11 cellular contexts compared by ENCODE assay signal in genomic region chr9:69044226-69045219, GRCh38. TPM values are rescaled to one million over a fixed set of nuclear protein-coding genes. Genes with fewer than 3 reads are reported as not detected.
DNase-seq lines count a peak whose midpoint lies in the region; ATAC-seq and TF ChIP-seq lines count a peak whose summit lies in the region.
"Had no signal": no experiment of that assay in that cellular context is flagged by ENCODE, and none has a peak within 500 bp of the region (broad histone marks: within the 10 kb centered on the region; RNA-seq: fewer than 3 reads in every experiment).

No MANE protein-coding gene starts in this region.

- H3K27me3 ChIP-seq in breast epithelium, result no peaks in the 10 kb centered on the region
- H3K27me3 ChIP-seq in right atrium auricular region, result no peaks in the 10 kb centered on the region

- H3K36me3 ChIP-seq in breast epithelium (no peaks in the 10 kb centered on the region), right atrium auricular region (peaks cover 24% of the 10 kb centered on the region)

- POLR2A ChIA-PET in MCF 10A (lab: Yijun Ruan, JAX), result no interaction called here
- POLR2A ChIA-PET in activated CD4-positive, alpha-beta memory T cell treated with anti-CD3 and anti-CD28 coated beads, Interleukin-2, amount 10 ng/mL, durations not matched to agents 7 days and 5 days (lab: Charles Lee), result interaction anchor here (0.8 to 3.8 kb wide), 5 partner anchors 9 to 124 kb away, joined by 3 to 20 read pairs (median 4); partner anchors contain the start of gene FXN

- H3K27ac Mint-ChIP-seq in MCF 10A (ENCODE audit: low read depth, unreplicated experiment) (peak overlapping the region; percentile 50), type B pancreatic cell (peak overlapping the region; percentile 77), chondrocyte (ENCODE audit: unreplicated experiment) (no peak overlapping the region)
- peak overlapping the region; percentile 71 for H3K27ac Mint-ChIP-seq in activated CD4-positive, alpha-beta memory T cell treated with anti-CD3 and anti-CD28 coated beads, Interleukin-2, amount 10 ng/mL, durations not matched to agents 7 days and 5 days

- intact Hi-C loops in MCF 10A (cut with micrococcal nuclease) (no loop called here), breast epithelium (cut with DNase I; ENCODE audit: low total_unique reads) (no loop called here)

- ATAC-seq in GM18498 (IDR thresholded peaks at IDR 0.05; ENCODE audit: unreplicated experiment), result no peak

- H3K4me3 Mint-ChIP-seq in MCF 10A (ENCODE audit: unreplicated experiment) (no peak overlapping the region), type B pancreatic cell (peak overlapping the region; percentile 55), chondrocyte (ENCODE audit: unreplicated experiment) (no peak overlapping the region)
- H3K4me3 Mint-ChIP-seq in activated CD4-positive, alpha-beta memory T cell treated with anti-CD3 and anti-CD28 coated beads, Interleukin-2, amount 10 ng/mL, durations not matched to agents 7 days and 5 days, result no peak overlapping the region

- H3K4me3 ChIP-seq in breast epithelium, result no peak overlapping the region
- no peak overlapping the region for H3K4me3 ChIP-seq in right atrium auricular region
- H3K4me3 ChIP-seq: smooth muscle cell had no signal

- H3K36me3 Mint-ChIP-seq in MCF 10A (ENCODE audit: insufficient read depth, unreplicated experiment) (peaks cover 12% of the 10 kb centered on the region), type B pancreatic cell (peaks cover 16% of the 10 kb centered on the region), chondrocyte (ENCODE audit: low read depth) (peaks cover 5% of the 10 kb centered on the region)
- peaks cover 33% of the 10 kb centered on the region for H3K36me3 Mint-ChIP-seq in activated CD4-positive, alpha-beta memory T cell treated with anti-CD3 and anti-CD28 coated beads, Interleukin-2, amount 10 ng/mL, durations not matched to agents 7 days and 5 days (ENCODE audit: low read depth)

- DNase-seq in MCF 10A (ENCODE audit: unreplicated experiment) (no peak), breast epithelium (ENCODE audit: low spot score in 2 of 2) (no peak), right atrium auricular region (ENCODE audit: low spot score) (no peak), type B pancreatic cell (ENCODE audit: extremely low spot score, unreplicated experiment) (no peak), chondrocyte (ENCODE audit: low spot score) (no peak), NCI-H526 treated with DMSO at 0.1 percent for 48 hours (lab: John Stamatoyannopoulos, UW) (no peak)
- DNase-seq in activated CD4-positive, alpha-beta memory T cell treated with anti-CD3 and anti-CD28 coated beads, Interleukin-2, amount 10 ng/mL, durations not matched to agents 7 days and 5 days, result peak; percentile 68
- DNase-seq: activated CD4-positive, alpha-beta T cell treated with anti-CD3 and anti-CD28 coated beads, Interleukin-2, amount 50 U/mL, for 4 hours; NCI-H1436 treated with DMSO at 0.1 percent for 48 hours had no signal

- TF ChIP-seq CTCF in MCF 10A (IDR thresholded peaks at IDR 0.05; ENCODE audit: unreplicated experiment) (no peak), breast epithelium (IDR thresholded peaks at IDR 0.05) (no peak), right atrium auricular region (IDR thresholded peaks at IDR 0.05) (no peak), type B pancreatic cell (conservative IDR thresholded peaks at IDR 0.05) (no peak), chondrocyte (IDR thresholded peaks at IDR 0.05) (no peak)

- BruUV-seq in MCF 10A (replicated peaks; lab: Mats Ljungman, UMichigan), result no TSS peak

- CTCF ChIA-PET in MCF 10A (lab: Yijun Ruan, JAX), result interaction anchor here (0.5 to 20.2 kb wide), 8 partner anchors 9 to 461 kb away, joined by 3 to 481 read pairs (median 4); partner anchors contain the start of gene FXN
- CTCF ChIA-PET in activated CD4-positive, alpha-beta memory T cell treated with anti-CD3 and anti-CD28 coated beads, Interleukin-2, amount 10 ng/mL, durations not matched to agents 7 days and 5 days (lab: Charles Lee), result interaction anchor here (0.6 to 2.6 kb wide), 7 partner anchors 9 to 152 kb away, joined by 3 to 16 read pairs (median 4); partner anchors contain the start of gene FXN

- H3K9me3 Mint-ChIP-seq in MCF 10A (ENCODE audit: unreplicated experiment) (no peaks in the 10 kb centered on the region), type B pancreatic cell (no peaks in the 10 kb centered on the region), chondrocyte (ENCODE audit: low read depth) (no peaks in the 10 kb centered on the region)
- H3K9me3 Mint-ChIP-seq in activated CD4-positive, alpha-beta memory T cell treated with anti-CD3 and anti-CD28 coated beads, Interleukin-2, amount 10 ng/mL, durations not matched to agents 7 days and 5 days, result no peaks in the 10 kb centered on the region

- H3K27me3 Mint-ChIP-seq in MCF 10A (ENCODE audit: insufficient read depth, unreplicated experiment), result no peaks in the 10 kb centered on the region
- no peaks in the 10 kb centered on the region for H3K27me3 Mint-ChIP-seq in activated CD4-positive, alpha-beta memory T cell treated with anti-CD3 and anti-CD28 coated beads, Interleukin-2, amount 10 ng/mL, durations not matched to agents 7 days and 5 days
- no peaks in the 10 kb centered on the region for H3K27me3 Mint-ChIP-seq in type B pancreatic cell
- H3K27me3 Mint-ChIP-seq in chondrocyte (ENCODE audit: low read depth), result no peaks in the 10 kb centered on the region

- no peak overlapping the region for H3K27ac ChIP-seq in breast epithelium
- H3K27ac ChIP-seq in right atrium auricular region, result peak overlapping the region; percentile 25 to 56

- H3K4me1 Mint-ChIP-seq in MCF 10A (ENCODE audit: insufficient read depth, unreplicated experiment), result peaks cover 6% of the 10 kb centered on the region
- H3K4me1 Mint-ChIP-seq in activated CD4-positive, alpha-beta memory T cell treated with anti-CD3 and anti-CD28 coated beads, Interleukin-2, amount 10 ng/mL, durations not matched to agents 7 days and 5 days, result peaks cover 48% of the 10 kb centered on the region
- peaks cover 36% of the 10 kb centered on the region for H3K4me1 Mint-ChIP-seq in type B pancreatic cell (ENCODE audit: unreplicated experiment)
- H3K4me1 Mint-ChIP-seq in chondrocyte (ENCODE audit: low read depth), result peaks cover 23% of the 10 kb centered on the region

- H3K9me3 ChIP-seq in breast epithelium, result no peaks in the 10 kb centered on the region
- H3K9me3 ChIP-seq in right atrium auricular region, result no peaks in the 10 kb centered on the region

- TF ChIP-seq POLR2A in breast epithelium (IDR thresholded peaks at IDR 0.05), result no peak

- H3K4me1 ChIP-seq in breast epithelium, result no peaks in the 10 kb centered on the region
- peaks cover 0 to 31% of the 10 kb centered on the region in 2 donors for H3K4me1 ChIP-seq in right atrium auricular region

RNA-seq across cellular contexts. Expression of gene FXN, which starts 9.0 kb away (rescaled TPM):
- total RNA-seq in MCF 10A (2022) (18.4 and 31.6 TPM in 2 replicates), breast epithelium (1 to 10 TPM; 3.8 to 7.5 (median 6.9) TPM), right atrium auricular region (10 to 100 TPM; 10.5 to 24.6 TPM), type B pancreatic cell (ENCODE audit: low replicate concordance) (17.7 and 22.0 TPM in 2 replicates), chondrocyte (9.6 to 10.5 TPM (median 9.9 TPM) in 3 replicates)
- total RNA-seq in activated CD4-positive, alpha-beta memory T cell treated with anti-CD3 and anti-CD28 coated beads, Interleukin-2, amount 10 ng/mL, durations not matched to agents 7 days and 5 days, result 10 to 100 TPM; 21.8 to 22.5 TPM

RNA-seq across cellular contexts. Expression of gene PRKACG, which starts 30.6 kb away (rescaled TPM):
- total RNA-seq in MCF 10A (2022), result not detected in 2 replicates
- not detected for total RNA-seq in breast epithelium
- total RNA-seq in activated CD4-positive, alpha-beta memory T cell treated with anti-CD3 and anti-CD28 coated beads, Interleukin-2, amount 10 ng/mL, durations not matched to agents 7 days and 5 days, result not detected
- total RNA-seq in right atrium auricular region, result not detected
- not detected in 2 replicates for total RNA-seq in type B pancreatic cell (ENCODE audit: low replicate concordance)
- not detected in 3 replicates for total RNA-seq in chondrocyte
- total RNA-seq: smooth muscle cell had no signal

Comparison
In these comparisons a context has a peak if more than half of its experiments do, and no peak if none do; other contexts are left out.
1. H3K27ac ChIP-seq: peak in right atrium auricular region (2 of 2); none in breast epithelium (0 of 2).